Comparison of ENCODE assay signal across 23 cellular contexts in the genomic region with DNA sequence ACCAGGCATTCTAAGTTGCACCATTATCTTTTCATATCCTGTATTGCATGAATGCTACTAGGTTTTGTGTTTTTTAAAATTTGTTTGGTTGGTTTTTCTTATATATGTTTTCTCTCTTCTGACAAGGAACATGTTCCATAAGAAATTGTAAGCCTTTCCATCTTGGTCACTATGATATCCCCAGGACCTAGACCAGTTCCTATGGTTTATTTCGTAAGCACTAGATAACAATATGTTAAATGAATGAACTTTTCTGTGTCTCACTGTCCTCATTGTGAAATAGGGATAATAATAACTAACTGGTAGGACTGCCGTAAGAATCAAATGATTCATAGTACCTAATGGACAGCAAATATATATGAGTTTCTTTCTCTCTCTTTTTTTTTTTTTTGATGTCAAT.
DNase-seq lines count a peak whose midpoint lies in the region; ATAC-seq and TF ChIP-seq lines count a peak whose summit lies in the region.
"Had no signal": no experiment of that assay in that cellular context is flagged by ENCODE, and none has a peak within 500 bp of the region (broad histone marks: within the 10 kb centered on the region; RNA-seq: fewer than 3 reads in every experiment).

No MANE protein-coding gene starts in this region.

- H3K36me3 ChIP-seq in GM23338 (ENCODE audit: insufficient read depth) (no peaks in the 10 kb centered on the region), adipocyte (ENCODE audit: control insufficient read depth, insufficient read depth, low read length, severe bottlenecking) (no peaks in the 10 kb centered on the region), mesenchymal stem cell (ENCODE audit: control insufficient read depth in 1 of 2, insufficient read depth in 2 of 2, low read depth in 1 of 2, low read length in 2 of 2) (no peaks in the 10 kb centered on the region)
- H3K36me3 ChIP-seq: BE2C; BLaER1 treated with 17β-estradiol and CSF1 and Interleukin-3, amounts not matched to agents 10 nM and 100 nM had no signal

- H3K4me2 ChIP-seq in GM23338 (no peak overlapping the region), mesenchymal stem cell (ENCODE audit: low read length, poor library complexity, severe bottlenecking) (no peak overlapping the region)
- H3K4me2 ChIP-seq: A549; BLaER1 treated with 17β-estradiol and CSF1 and Interleukin-3, amounts not matched to agents 10 nM and 100 nM had no signal

- no peak overlapping the region for H2BK120ac ChIP-seq in mesenchymal stem cell (ENCODE audit: low read depth, low read length)

- H4K91ac ChIP-seq in mesenchymal stem cell (ENCODE audit: low read length): no peak overlapping the region

- H3K4me1 Mint-ChIP-seq in GM23338: no peaks in the 10 kb centered on the region
- H3K4me1 Mint-ChIP-seq in naive thymus-derived CD8-positive, alpha-beta T cell: no peaks in the 10 kb centered on the region
- H3K4me1 Mint-ChIP-seq: CD14-positive monocyte; CD8-positive, alpha-beta memory T cell had no signal

- H3K9me3 ChIP-seq in adipocyte (ENCODE audit: control insufficient read depth, low read length) (no peaks in the 10 kb centered on the region), mesenchymal stem cell (ENCODE audit: control insufficient read depth, low read length) (no peaks in the 10 kb centered on the region)
- H3K9me3 ChIP-seq: A549; BE2C; BLaER1 treated with 17β-estradiol and CSF1 and Interleukin-3, amounts not matched to agents 10 nM and 100 nM had no signal

- H3K14ac ChIP-seq in mesenchymal stem cell (ENCODE audit: low read length in 2 of 2): no peak overlapping the region

- H3K27me3 Mint-ChIP-seq in GM23338 (ENCODE audit: insufficient read depth, low read depth, poor library complexity): no peaks in the 10 kb centered on the region
- no peaks in the 10 kb centered on the region for H3K27me3 Mint-ChIP-seq in naive thymus-derived CD8-positive, alpha-beta T cell
- H3K27me3 Mint-ChIP-seq: CD4-positive, alpha-beta T cell; CD8-positive, alpha-beta memory T cell had no signal

- H2BK15ac ChIP-seq in mesenchymal stem cell (ENCODE audit: low read depth, poor library complexity, severe bottlenecking): no peak overlapping the region

- DNase-seq in GM23338 (ENCODE audit: low spot score) (no peak), adipocyte (ENCODE audit: low read depth) (no peak), choroid plexus epithelial cell (ENCODE audit: low read depth) (peak; percentile 1), mesenchymal stem cell (peak; percentile 9), hepatic stellate cell (ENCODE audit: low spot score) (no peak)
- no peak for DNase-seq in naive thymus-derived CD8-positive, alpha-beta T cell
- DNase-seq: 8988T; ACHN; AML-193; BE2C; CD4-positive, alpha-beta T cell; CD8-positive, alpha-beta memory T cell; DMS 273 treated with DMSO at 0.1 percent for 48 hours; DMS79; EL; GDM1; H7; HCEC 1CT had no signal

- ATAC-seq in GM23338 (no peak), GM21576 (IDR thresholded peaks at IDR 0.05; ENCODE audit: unreplicated experiment) (no peak)
- ATAC-seq in naive thymus-derived CD8-positive, alpha-beta T cell: no peak
- ATAC-seq: A549, GM12878 had no signal

- H3K79me2 ChIP-seq in GM23338 (replicated peaks; ENCODE audit: insufficient read depth): no peaks in the 10 kb centered on the region

- no peak overlapping the region for H3K27ac ChIP-seq in GM23338 (ENCODE audit: low read depth)
- no peak overlapping the region for H3K27ac ChIP-seq in mesenchymal stem cell (ENCODE audit: low read length, poor library complexity, severe bottlenecking)
- H3K27ac ChIP-seq: A549; BLaER1 treated with 17β-estradiol and CSF1 and Interleukin-3, amounts not matched to agents 10 nM and 100 nM had no signal

- H2AFZ ChIP-seq in GM23338 (0 out of 2 replicates have a peak overlapping the region, but pooled peaks have one; percentile 63), mesenchymal stem cell (ENCODE audit: low read depth, low read length) (no peak overlapping the region)

- H3F3A ChIP-seq in GM23338 (replicated peaks; ENCODE audit: low read depth): no peaks in the 10 kb centered on the region

- no peak overlapping the region for H3K18ac ChIP-seq in mesenchymal stem cell (ENCODE audit: low read depth in 1 of 2, low read length in 2 of 2)

- H3K4ac ChIP-seq in mesenchymal stem cell (ENCODE audit: low read depth in 1 of 2, low read length in 2 of 2): no peak overlapping the region

- H2BK12ac ChIP-seq in mesenchymal stem cell (ENCODE audit: low read length in 2 of 2): no peak overlapping the region

- no peaks in the 10 kb centered on the region for H3K79me1 ChIP-seq in mesenchymal stem cell (replicated peaks; ENCODE audit: low read length, poor library complexity, severe bottlenecking)

- H3K23ac ChIP-seq in mesenchymal stem cell (ENCODE audit: low read length in 2 of 2): no peak overlapping the region

- H3K9ac ChIP-seq in adipocyte (ENCODE audit: low read length) (no peak overlapping the region), mesenchymal stem cell (ENCODE audit: low read length) (no peak overlapping the region)
- H3K9ac ChIP-seq: BLaER1 treated with 17β-estradiol and CSF1 and Interleukin-3, amounts not matched to agents 10 nM and 100 nM had no signal

- no CpG with 5 or more reads among the region's 2 CpGs for WGBS in mesenchymal stem cell

- no peak overlapping the region for H3K27ac Mint-ChIP-seq in GM23338
- H3K27ac Mint-ChIP-seq in naive thymus-derived CD8-positive, alpha-beta T cell: no peak overlapping the region
- H3K27ac Mint-ChIP-seq: CD14-positive monocyte; CD4-positive, alpha-beta T cell had no signal

- H3K4me3 Mint-ChIP-seq in GM23338: no peak overlapping the region
- H3K4me3 Mint-ChIP-seq in naive thymus-derived CD8-positive, alpha-beta T cell: no peak overlapping the region
- H3K4me3 Mint-ChIP-seq: CD14-positive monocyte; CD4-positive, alpha-beta T cell; CD8-positive, alpha-beta memory T cell had no signal

- H3K9me3 Mint-ChIP-seq in GM23338: no peaks in the 10 kb centered on the region
- peaks cover 0 to 6% (median 0%) of the 10 kb centered on the region in 9 donors for H3K9me3 Mint-ChIP-seq in naive thymus-derived CD8-positive, alpha-beta T cell
- H3K9me3 Mint-ChIP-seq: CD4-positive, alpha-beta T cell had no signal

- H3K4me3 ChIP-seq in GM23338: no peak overlapping the region
- H3K4me3 ChIP-seq in adipocyte (ENCODE audit: low read length): peak overlapping the region; percentile 26
- no peak overlapping the region for H3K4me3 ChIP-seq in choroid plexus epithelial cell (ENCODE audit: low read depth, low read length)
- no peak overlapping the region for H3K4me3 ChIP-seq in mesenchymal stem cell (ENCODE audit: insufficient read depth in 1 of 2, low read depth in 1 of 2, low read length in 2 of 2)
- H3K4me3 ChIP-seq: A549; BLaER1 treated with 17β-estradiol and CSF1 and Interleukin-3, amounts not matched to agents 10 nM and 100 nM; GM12878 had no signal

- no peaks in the 10 kb centered on the region for H4K20me1 ChIP-seq in GM23338 (replicated peaks; ENCODE audit: insufficient read depth)
- H4K20me1 ChIP-seq: BLaER1 treated with 17β-estradiol and CSF1 and Interleukin-3, amounts not matched to agents 10 nM and 100 nM had no signal

- H2AK5ac ChIP-seq in mesenchymal stem cell (ENCODE audit: low read length, severe bottlenecking): no peak overlapping the region

- no peaks in the 10 kb centered on the region for H3K27me3 ChIP-seq in GM23338 (ENCODE audit: insufficient read depth)
- H3K27me3 ChIP-seq in adipocyte (replicated peaks; ENCODE audit: control insufficient read depth, insufficient read depth, low read length): no peaks in the 10 kb centered on the region
- H3K27me3 ChIP-seq in mesenchymal stem cell (ENCODE audit: control insufficient read depth in 1 of 2, insufficient read depth in 1 of 2, low read length in 2 of 2): no peaks in the 10 kb centered on the region
- H3K27me3 ChIP-seq: BE2C; BLaER1 treated with 17β-estradiol and CSF1 and Interleukin-3, amounts not matched to agents 10 nM and 100 nM had no signal

- POLR2A ChIA-PET in naive thymus-derived CD8-positive, alpha-beta T cell (lab: Charles Lee): no interaction called here

- H4K8ac ChIP-seq in mesenchymal stem cell (ENCODE audit: low read length): no peak overlapping the region

- H3K36me3 Mint-ChIP-seq in GM23338 (ENCODE audit: low read depth): no peaks in the 10 kb centered on the region
- H3K36me3 Mint-ChIP-seq in naive thymus-derived CD8-positive, alpha-beta T cell: no peaks in the 10 kb centered on the region
- H3K36me3 Mint-ChIP-seq: CD14-positive monocyte; CD8-positive, alpha-beta memory T cell had no signal

- no peaks in the 10 kb centered on the region for H3K9me2 ChIP-seq in GM23338 (ENCODE audit: insufficient read depth)

- peaks cover 4% of the 10 kb centered on the region; the same call in 1 of the 2 replicates for H3K4me1 ChIP-seq in GM23338 (ENCODE audit: insufficient read depth)
- peaks cover 8% of the 10 kb centered on the region for H3K4me1 ChIP-seq in adipocyte (ENCODE audit: control insufficient read depth, insufficient read depth, low read length)
- H3K4me1 ChIP-seq in mesenchymal stem cell (ENCODE audit: control insufficient read depth, insufficient read depth, low read depth, low read length): no peaks in the 10 kb centered on the region
- H3K4me1 ChIP-seq: A549; BE2C; BLaER1 treated with 17β-estradiol and CSF1 and Interleukin-3, amounts not matched to agents 10 nM and 100 nM had no signal

- no peak overlapping the region for H2BK5ac ChIP-seq in mesenchymal stem cell (ENCODE audit: low read depth, low read length, poor library complexity, severe bottlenecking)

- no peak for TF ChIP-seq CTCF in GM23338 (conservative IDR thresholded peaks at IDR 0.05; ENCODE audit: low read depth in 2 of 2)
- TF ChIP-seq CTCF in choroid plexus epithelial cell (conservative IDR thresholded peaks at IDR 0.05; ENCODE audit: low read depth, low read length): no peak

TF ChIP-seq in GM23338, 12 proteins besides CTCF, POLR2A, EP300 and RAD21 (continues in another document):
- no peak for TF ChIP-seq EZH2 (IDR thresholded peaks at IDR 0.05; ENCODE audit: low read depth, unreplicated experiment)

Comparison
In these comparisons a context has a peak if more than half of its experiments do, and no peak if none do; other contexts are left out.
1. DNase-seq: peak in choroid plexus epithelial cell (single experiment) and mesenchymal stem cell (single experiment); none in GM23338 (single experiment), adipocyte (single experiment), hepatic stellate cell (single experiment) and naive thymus-derived CD8-positive, alpha-beta T cell (0 of 10).